1 cellular context compared by ENCODE assay signal in the genomic region with DNA sequence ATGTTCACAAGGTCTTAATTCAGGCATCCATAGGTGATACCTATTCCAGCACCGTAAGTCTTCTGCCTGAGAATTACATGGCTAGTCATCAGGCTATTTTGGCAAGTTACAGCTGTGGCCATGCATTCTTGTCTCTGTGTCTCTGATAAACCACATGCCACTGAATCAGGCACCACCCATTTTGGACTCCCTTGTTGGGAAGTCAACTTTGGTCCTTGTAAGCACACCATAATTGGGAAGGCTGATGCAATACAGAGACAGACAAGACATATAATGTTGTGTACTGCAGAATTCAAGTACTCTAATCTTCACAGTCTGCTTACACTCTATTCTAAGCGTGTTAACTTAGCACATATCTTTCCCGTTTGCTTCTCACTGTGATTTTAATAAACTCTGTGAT.
TF ChIP-seq lines count a peak whose summit lies in the region.

No MANE protein-coding gene starts in this region.

TF ChIP-seq in K562, 482 proteins besides CTCF, POLR2A, EP300 and RAD21 (continued from another document):
- TF ChIP-seq TCF15 (CRISPR knock-in tag; IDR thresholded peaks at IDR 0.05) (no peak), MNT (conservative IDR thresholded peaks at IDR 0.05) (no peak), ZSCAN32 (CRISPR knock-in tag; IDR thresholded peaks at IDR 0.05) (peak; percentile 92), TEAD2 (tag; IDR thresholded peaks at IDR 0.05) (no peak), HSF4 (CRISPR knock-in tag; IDR thresholded peaks at IDR 0.05; ENCODE audit: borderline replicate concordance) (no peak), GTF2A2 (tag; IDR thresholded peaks at IDR 0.05) (no peak), CTBP1 (IDR thresholded peaks at IDR 0.05; ENCODE audit: borderline replicate concordance) (no peak), TRIM24 (IDR thresholded peaks at IDR 0.05) (peak; percentile 81 to 94; a peak in 3 of 4 replicates), ZNF12 (CRISPR knock-in tag; IDR thresholded peaks at IDR 0.05) (no peak), CEBPB (tag; IDR thresholded peaks at IDR 0.05) (no peak), ZNF584 (CRISPR knock-in tag; IDR thresholded peaks at IDR 0.05; ENCODE audit: low read depth) (0 out of 2 replicates have a peak, but pooled peaks have one; percentile 63), RBM14 (IDR thresholded peaks at IDR 0.05; ENCODE audit: borderline replicate concordance, insufficient read depth, low read depth, low read length) (no peak), STAT5B (CRISPR knock-in tag; IDR thresholded peaks at IDR 0.05) (no peak), L3MBTL2 (IDR thresholded peaks at IDR 0.05) (peak; percentile 60; the same call in 1 of the 2 replicates), MTF1 (CRISPR knock-in tag; IDR thresholded peaks at IDR 0.05; ENCODE audit: borderline replicate concordance) (no peak), FIP1L1 (IDR thresholded peaks at IDR 0.05; ENCODE audit: low read depth, low read length, poor library complexity, severe bottlenecking) (no peak), MAFG (tag; conservative IDR thresholded peaks at IDR 0.05) (no peak), PTBP1 (IDR thresholded peaks at IDR 0.05; ENCODE audit: low read depth, low read length) (no peak), ARNT (IDR thresholded peaks at IDR 0.05) (no peak), FOXP1 (CRISPR knock-in tag; IDR thresholded peaks at IDR 0.05) (no peak), ZNF589 (CRISPR knock-in tag; IDR thresholded peaks at IDR 0.05; ENCODE audit: low read depth) (peak; percentile 56; the same call in 1 of the 2 replicates), RBM34 (IDR thresholded peaks at IDR 0.05; ENCODE audit: borderline replicate concordance, insufficient read depth, low read length) (no peak)
- TF ChIP-seq, protein P1, sequence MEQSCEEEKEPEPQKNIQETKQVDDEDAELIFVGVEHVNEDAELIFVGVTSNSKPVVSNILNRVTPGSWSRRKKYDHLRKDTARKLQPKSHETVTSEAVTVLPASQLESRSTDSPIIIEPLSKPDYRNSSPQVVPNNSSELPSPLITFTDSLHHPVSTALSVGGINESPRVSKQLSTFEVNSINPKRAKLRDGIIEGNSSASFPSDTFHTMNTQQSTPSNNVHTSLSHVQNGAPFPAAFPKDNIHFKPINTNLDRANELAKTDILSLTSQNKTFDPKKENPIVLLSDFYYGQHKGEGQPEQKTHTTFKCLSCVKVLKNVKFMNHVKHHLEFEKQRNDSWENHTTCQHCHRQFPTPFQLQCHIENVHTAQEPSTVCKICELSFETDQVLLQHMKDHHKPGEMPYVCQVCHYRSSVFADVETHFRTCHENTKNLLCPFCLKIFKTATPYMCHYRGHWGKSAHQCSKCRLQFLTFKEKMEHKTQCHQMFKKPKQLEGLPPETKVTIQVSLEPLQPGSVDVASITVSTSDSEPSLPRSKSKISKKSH (CRISPR knock-in tag; IDR thresholded peaks at IDR 0.05), result no peak
- TF ChIP-seq, protein P2, sequence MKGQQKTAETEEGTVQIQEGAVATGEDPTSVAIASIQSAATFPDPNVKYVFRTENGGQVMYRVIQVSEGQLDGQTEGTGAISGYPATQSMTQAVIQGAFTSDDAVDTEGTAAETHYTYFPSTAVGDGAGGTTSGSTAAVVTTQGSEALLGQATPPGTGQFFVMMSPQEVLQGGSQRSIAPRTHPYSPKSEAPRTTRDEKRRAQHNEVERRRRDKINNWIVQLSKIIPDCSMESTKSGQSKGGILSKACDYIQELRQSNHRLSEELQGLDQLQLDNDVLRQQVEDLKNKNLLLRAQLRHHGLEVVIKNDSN (CRISPR knock-in tag; IDR thresholded peaks at IDR 0.05), result no peak
